ENCODE assay signal across 8 cellular contexts in the genomic region with DNA sequence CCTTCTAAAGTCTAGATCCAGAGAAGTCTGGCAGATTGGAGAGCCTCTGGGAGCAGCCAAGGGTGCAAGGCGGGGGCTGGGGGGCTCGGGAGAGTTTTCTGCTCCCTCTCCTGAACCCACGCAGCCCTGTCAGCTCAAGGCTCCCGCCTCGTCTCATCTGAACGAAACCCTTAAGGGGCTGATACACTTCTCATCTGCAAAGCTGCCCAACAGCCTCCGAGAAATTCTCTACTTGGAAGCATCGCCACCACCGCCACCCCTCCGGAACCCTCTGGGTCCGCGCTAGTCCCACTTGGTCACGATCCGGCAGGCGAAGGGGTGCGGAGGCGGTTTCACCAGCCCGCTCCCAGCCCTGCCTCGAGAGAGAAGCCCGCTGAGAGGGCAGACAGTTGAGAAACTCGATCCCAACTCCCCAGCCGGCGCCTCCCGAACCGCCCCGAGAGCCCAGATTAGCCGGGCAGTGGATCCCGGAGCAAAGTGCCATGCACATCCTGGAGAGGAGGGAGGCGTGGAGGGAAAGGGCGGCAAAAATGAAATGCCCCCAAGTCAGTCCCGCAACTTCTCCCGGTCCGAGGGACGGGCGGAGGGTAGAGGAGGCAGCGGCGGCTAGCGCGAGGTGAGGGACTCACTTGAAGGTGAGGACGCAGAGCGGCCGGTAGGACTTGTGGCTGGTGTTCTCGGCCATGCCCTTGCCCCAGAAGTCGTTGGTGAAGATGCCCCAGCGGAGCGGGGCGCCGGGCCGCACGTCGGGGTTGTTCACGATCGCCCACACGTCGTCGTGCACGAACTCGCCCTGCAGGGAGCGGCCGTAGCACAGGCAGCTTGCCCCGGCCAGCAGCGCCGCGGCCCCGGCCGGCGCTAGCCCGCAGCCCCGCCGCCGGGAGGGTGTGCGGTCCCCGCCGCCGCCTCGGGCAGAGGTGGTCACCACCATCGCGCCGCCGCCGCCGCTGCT. TPM values are rescaled to one million over a fixed set of nuclear protein-coding genes. Genes with fewer than 3 reads are reported as not detected.
DNase-seq lines count a peak whose midpoint lies in the region; ATAC-seq and TF ChIP-seq lines count a peak whose summit lies in the region.

No MANE protein-coding gene starts in this region.

- peaks cover 46% of the 10 kb centered on the region for H3K27me3 Mint-ChIP-seq in activated T-helper 2 cell treated with anti-CD3 and anti-CD28 coated beads, Interferon-gamma antibody, Interleukin-2, Interleukin-4, amounts not matched to agents 10 μg/mL and 5 μg/mL and 100 μg/mL, durations not matched to agents 14 hours and 24 hours and 36 hours (ENCODE audit: low read depth)

- no peaks in the 10 kb centered on the region for H3K36me3 Mint-ChIP-seq in activated T-helper 2 cell treated with anti-CD3 and anti-CD28 coated beads, Interferon-gamma antibody, Interleukin-2, Interleukin-4, amounts not matched to agents 10 μg/mL and 5 μg/mL and 100 μg/mL, durations not matched to agents 14 hours and 24 hours and 36 hours (ENCODE audit: low read depth)

- H3K4me1 ChIP-seq in right cardiac atrium (ENCODE audit: control insufficient read depth, insufficient read depth, low read length), result peaks cover 7% of the 10 kb centered on the region
- H3K4me1 ChIP-seq in rectal smooth muscle tissue (ENCODE audit: control insufficient read depth, insufficient read depth, low read length), result no peaks in the 10 kb centered on the region

- H3K4me3 Mint-ChIP-seq in activated T-helper 2 cell treated with anti-CD3 and anti-CD28 coated beads, Interferon-gamma antibody, Interleukin-2, Interleukin-4, amounts not matched to agents 10 μg/mL and 5 μg/mL and 100 μg/mL, durations not matched to agents 14 hours and 24 hours and 36 hours (ENCODE audit: low read depth), result peak overlapping the region; percentile 63

- peak overlapping the region; percentile 24; the same call in 1 of the 2 replicates for H3K27ac ChIP-seq in 22Rv1
- peak overlapping the region; percentile 54 for H3K27ac ChIP-seq in right cardiac atrium (ENCODE audit: low read length)
- H3K27ac ChIP-seq in rectal smooth muscle tissue (ENCODE audit: low read depth, low read length), result peak overlapping the region; percentile 66

- no peaks in the 10 kb centered on the region for H3K9me3 Mint-ChIP-seq in activated T-helper 2 cell treated with anti-CD3 and anti-CD28 coated beads, Interferon-gamma antibody, Interleukin-2, Interleukin-4, amounts not matched to agents 10 μg/mL and 5 μg/mL and 100 μg/mL, durations not matched to agents 14 hours and 24 hours and 36 hours

- no peaks in the 10 kb centered on the region for H3K36me3 ChIP-seq in rectal smooth muscle tissue (ENCODE audit: control insufficient read depth, insufficient read depth, low read length)

- H3K9ac ChIP-seq in rectal smooth muscle tissue (ENCODE audit: low read length), result peak overlapping the region; percentile 65

- DNase-seq in HK-2 (ENCODE audit: unreplicated experiment) (peak; percentile 11), right cardiac atrium (peak; percentile 63 to 86 (median 76)), HPDE6-E6E7 (ENCODE audit: extremely low spot score) (no peak)
- no peak for DNase-seq in activated T-helper 2 cell treated with anti-CD3 and anti-CD28 coated beads, Interferon-gamma antibody, Interleukin-2, Interleukin-4, amounts not matched to agents 10 μg/mL and 5 μg/mL and 100 μg/mL, durations not matched to agents 14 hours and 24 hours and 36 hours (ENCODE audit: low spot score)
- DNase-seq in stimulated activated CD4-positive, alpha-beta T cell treated with anti-CD3 and anti-CD28 coated beads, Interleukin-4, amount 100 ng/mL, for 1 hour, result no peak

- WGBS in right cardiac atrium, result under 1% methylated on average over 82 of the region's 82 CpGs

- H3K27ac Mint-ChIP-seq in activated T-helper 2 cell treated with anti-CD3 and anti-CD28 coated beads, Interferon-gamma antibody, Interleukin-2, Interleukin-4, amounts not matched to agents 10 μg/mL and 5 μg/mL and 100 μg/mL, durations not matched to agents 14 hours and 24 hours and 36 hours, result peak overlapping the region; percentile 52

- ATAC-seq in GM19043 (IDR thresholded peaks at IDR 0.05; ENCODE audit: low read depth, unreplicated experiment) (peak; percentile 5), right cardiac atrium (peak; percentile 63 to 65)

- no peaks in the 10 kb centered on the region for H3K9me3 ChIP-seq in right cardiac atrium (ENCODE audit: control insufficient read depth, low read length)

- H3K4me3 ChIP-seq in right cardiac atrium (ENCODE audit: low read length) (peak overlapping the region; percentile 92), rectal smooth muscle tissue (ENCODE audit: low read length) (peak overlapping the region; percentile 84)

- no peaks in the 10 kb centered on the region for H3K27me3 ChIP-seq in right cardiac atrium (ENCODE audit: control insufficient read depth, insufficient read depth)
- no peaks in the 10 kb centered on the region for H3K27me3 ChIP-seq in rectal smooth muscle tissue (ENCODE audit: control insufficient read depth, insufficient read depth, low read length)

- intact Hi-C loops in activated T-helper 2 cell treated with anti-CD3 and anti-CD28 coated beads, Interferon-gamma antibody, Interleukin-2, Interleukin-4, amounts not matched to agents 10 μg/mL and 5 μg/mL and 100 μg/mL, durations not matched to agents 14 hours and 24 hours and 36 hours (cut with micrococcal nuclease), result loop anchor here (1.0 kb wide), 1 partner anchor 166 kb away; no protein-coding TSS in a partner anchor
- intact Hi-C loops in right cardiac atrium (cut with DNase I), result loop anchor here in 2 of 4 donors (10.0 kb wide), 2 partner anchors 92 to 228 kb away; no protein-coding TSS in a partner anchor

- peaks cover 14% of the 10 kb centered on the region for H3K4me1 Mint-ChIP-seq in activated T-helper 2 cell treated with anti-CD3 and anti-CD28 coated beads, Interferon-gamma antibody, Interleukin-2, Interleukin-4, amounts not matched to agents 10 μg/mL and 5 μg/mL and 100 μg/mL, durations not matched to agents 14 hours and 24 hours and 36 hours (ENCODE audit: low read depth)

- no peak for TF ChIP-seq CTCF in 22Rv1 (IDR thresholded peaks at IDR 0.05)

RNA-seq across cellular contexts. Expression of gene TMTC1, which starts 0.6 kb away (rescaled TPM):
- 1.4 TPM in 2 replicates for total RNA-seq in activated T-helper 2 cell treated with anti-CD3 and anti-CD28 coated beads, Interferon-gamma antibody, Interleukin-2, Interleukin-4, amounts not matched to agents 10 μg/mL and 5 μg/mL and 100 μg/mL, durations not matched to agents 14 hours and 24 hours and 36 hours
- 10 to 100 TPM; 44.4 to 57.8 (median 53.5) TPM for total RNA-seq in right cardiac atrium
- polyA plus RNA-seq in right cardiac atrium, result 17.9 TPM

Comparison
In these comparisons a context has a peak if more than half of its experiments do, and no peak if none do; other contexts are left out.
1. DNase-seq: peak in HK-2 (single experiment) and right cardiac atrium (3 of 3); none in activated T-helper 2 cell treated with anti-CD3 and anti-CD28 coated beads, Interferon-gamma antibody, Interleukin-2, Interleukin-4, amounts not matched to agents 10 μg/mL and 5 μg/mL and 100 μg/mL, durations not matched to agents 14 hours and 24 hours and 36 hours (single experiment), HPDE6-E6E7 (single experiment) and stimulated activated CD4-positive, alpha-beta T cell treated with anti-CD3 and anti-CD28 coated beads, Interleukin-4, amount 100 ng/mL, for 1 hour (single experiment).
2. RNA of gene TMTC1, which starts 0.6 kb away (total RNA-seq): 44.4 to 57.8 TPM in right cardiac atrium; 1.4 TPM in activated T-helper 2 cell treated with anti-CD3 and anti-CD28 coated beads, Interferon-gamma antibody, Interleukin-2, Interleukin-4, amounts not matched to agents 10 μg/mL and 5 μg/mL and 100 μg/mL, durations not matched to agents 14 hours and 24 hours and 36 hours; every median in the first group is over 10 times any median in the second.
3. Peak in every context shown above with its lines, with median percentiles within 50 percentile points of each other: H3K27ac ChIP-seq.